In genomic region chr3:101829066-101829830, GRCh38 we compare ENCODE assay signal across 8 cellular contexts. TPM values are rescaled to one million over a fixed set of nuclear protein-coding genes. Genes with fewer than 3 reads are reported as not detected.
DNase-seq lines count a peak whose midpoint lies in the region; ATAC-seq and TF ChIP-seq lines count a peak whose summit lies in the region.

No MANE protein-coding gene starts in this region.

- POLR2A ChIA-PET in Panc1 (lab: Charles Lee): interaction anchor here (0.5 kb wide), 1 partner anchor 40 kb away, joined by 4 read pairs; no protein-coding TSS in a partner anchor

- in situ Hi-C loops in Panc1 (cut with HindIII; ENCODE audit: low pct_unique_long_range_greater_than_20kb, low sequenced_read_pairs): no loop called here

- H3K27ac ChIP-seq in Panc1 (ENCODE audit: low read length): peak overlapping the region; percentile 81; the same call in 1 of the 2 replicates

- H3K36me3 ChIP-seq in Panc1 (ENCODE audit: control insufficient read depth, insufficient read depth, low read length): no peaks in the 10 kb centered on the region

- H3K4me3 ChIP-seq in Panc1 (ENCODE audit: low read depth in 2 of 2, low read length in 2 of 2): peak overlapping the region in 1 of 2 experiments; percentile 89; a peak in 3 of 4 replicates

- DNase-seq in HCEC 1CT: peak; percentile 66
- no peak for DNase-seq in Panc1 (ENCODE audit: low read depth, low spot score)
- DNase-seq in activated naive CD8-positive, alpha-beta T cell treated with anti-CD3 and anti-CD28 coated beads, Interleukin-2, amount 50 U/mL, for 24 hours: peak; percentile 58
- peak; percentile 64 for DNase-seq in kidney tubule cell (ENCODE audit: low spot score)
- DNase-seq in stimulated activated CD4-positive, alpha-beta T cell treated with anti-CD3 and anti-CD28 coated beads, Interleukin-4, amount 100 ng/mL, for 24 hours: peak; percentile 61
- DNase-seq in NCI-H1105 treated with DMSO at 0.1 percent for 48 hours (lab: John Stamatoyannopoulos, UW): no peak
- no peak for DNase-seq in UCSD-AML1 (lab: John Stamatoyannopoulos, UW; ENCODE audit: unreplicated experiment)

- H3K27ac Mint-ChIP-seq in activated naive CD8-positive, alpha-beta T cell treated with anti-CD3 and anti-CD28 coated beads, Interleukin-2, amount 50 U/mL, for 24 hours: peak overlapping the region; percentile 99

- H3K9me3 ChIP-seq in Panc1 (ENCODE audit: control insufficient read depth, insufficient read depth, low read depth, low read length): no peaks in the 10 kb centered on the region

- no peaks in the 10 kb centered on the region for H3K27me3 Mint-ChIP-seq in activated naive CD8-positive, alpha-beta T cell treated with anti-CD3 and anti-CD28 coated beads, Interleukin-2, amount 50 U/mL, for 24 hours

- peaks cover 44% of the 10 kb centered on the region for H3K36me3 Mint-ChIP-seq in activated naive CD8-positive, alpha-beta T cell treated with anti-CD3 and anti-CD28 coated beads, Interleukin-2, amount 50 U/mL, for 24 hours (ENCODE audit: low read depth)

- TF ChIP-seq POLR2A in GM10847 (IDR thresholded peaks at IDR 0.05; ENCODE audit: extremely low read depth, insufficient read length): peak; percentile 19

- no peak for TF ChIP-seq CTCF in Panc1 (IDR thresholded peaks at IDR 0.05)

- ATAC-seq in Panc1: peak; percentile 72
- peak; percentile 71 for ATAC-seq in activated naive CD8-positive, alpha-beta T cell treated with anti-CD3 and anti-CD28 coated beads, Interleukin-2, amount 50 U/mL, for 24 hours

- H3K9me3 Mint-ChIP-seq in activated naive CD8-positive, alpha-beta T cell treated with anti-CD3 and anti-CD28 coated beads, Interleukin-2, amount 50 U/mL, for 24 hours: no peaks in the 10 kb centered on the region

- intact Hi-C loops in Panc1 (cut with micrococcal nuclease; ENCODE audit: unreplicated experiment): no loop called here

- peaks cover 22% of the 10 kb centered on the region for H3K4me1 ChIP-seq in Panc1 (ENCODE audit: control insufficient read depth, insufficient read depth, low read length)

- CTCF ChIA-PET in Panc1 (lab: Charles Lee): interaction anchor here (0.6 kb wide), 1 partner anchor 285 kb away, joined by 5 read pairs; no protein-coding TSS in a partner anchor

- H3K4me3 Mint-ChIP-seq in activated naive CD8-positive, alpha-beta T cell treated with anti-CD3 and anti-CD28 coated beads, Interleukin-2, amount 50 U/mL, for 24 hours: peak overlapping the region; percentile 98

- H3K4me1 Mint-ChIP-seq in activated naive CD8-positive, alpha-beta T cell treated with anti-CD3 and anti-CD28 coated beads, Interleukin-2, amount 50 U/mL, for 24 hours: peaks cover 91% of the 10 kb centered on the region

- no TSS peak for BruUV-seq in Panc1 (replicated peaks; lab: Mats Ljungman, UMichigan)

- H3K27me3 ChIP-seq in Panc1 (ENCODE audit: control insufficient read depth, insufficient read depth, low read length): no peaks in the 10 kb centered on the region

RNA-seq across cellular contexts. Expression of gene NFKBIZ, which starts 20.1 kb away (rescaled TPM):
- 17.4 TPM for total RNA-seq in Panc1 (2021; ENCODE audit: unreplicated experiment)
- 7.9 TPM for polyA plus RNA-seq in Panc1 (2012; ENCODE audit: insufficient read length)

RNA-seq across cellular contexts. Expression of gene NXPE3, which starts 50.2 kb away (rescaled TPM):
- total RNA-seq in Panc1 (2021; ENCODE audit: unreplicated experiment): 30.4 TPM
- polyA plus RNA-seq in Panc1 (2012; ENCODE audit: insufficient read length): 19.0 TPM

Comparison
In these comparisons a context has a peak if more than half of its experiments do, and no peak if none do; other contexts are left out.
1. DNase-seq: peak in HCEC 1CT (single experiment), activated naive CD8-positive, alpha-beta T cell treated with anti-CD3 and anti-CD28 coated beads, Interleukin-2, amount 50 U/mL, for 24 hours (single experiment), kidney tubule cell (single experiment) and stimulated activated CD4-positive, alpha-beta T cell treated with anti-CD3 and anti-CD28 coated beads, Interleukin-4, amount 100 ng/mL, for 24 hours (single experiment); none in Panc1 (single experiment), NCI-H1105 treated with DMSO at 0.1 percent for 48 hours (single experiment) and UCSD-AML1 (single experiment).